8 cellular contexts compared by ENCODE assay signal in genomic region chr11:57741132-57742086, GRCh38. TPM values are rescaled to one million over a fixed set of nuclear protein-coding genes. Genes with fewer than 3 reads are reported as not detected.
DNase-seq lines count a peak whose midpoint lies in the region; ATAC-seq, FAIRE-seq and TF ChIP-seq lines count a peak whose summit lies in the region.

TSS of gene SELENOH (plus strand) at chr11:57741491. CDS start at chr11:57741596, 105 bp downstream.

- no peak within 1 kb of the TSS for H3K23ac ChIP-seq in H1 (ENCODE audit: insufficient read length)

- H3K9ac ChIP-seq in H1 (replicated peaks in 1 of 4; ENCODE audit: extremely low read depth in 1 of 4, low read depth in 3 of 4, low read length in 3 of 4), result peak within 1 kb of the TSS; percentile 76 to 90 (median 88)

- H4K8ac ChIP-seq in H1 (ENCODE audit: extremely low read depth, insufficient read depth, low read length), result peak within 1 kb of the TSS; percentile 91

- POLR2A ChIA-PET in H1 (lab: Charles Lee; ENCODE audit: partially characterized antibody), result interaction anchor here (0.6 to 5.8 kb wide), 42 partner anchors 9 to 315 kb away, joined by 3 to 30 read pairs (median 4); partner anchors contain the start of genes BTBD18, CTNND1, MED19 and RTN4RL2

- no peak within 1 kb of the TSS for H2BK15ac ChIP-seq in H1 (ENCODE audit: low read length)

- H3K14ac ChIP-seq in H1 (ENCODE audit: insufficient read length), result no peak within 1 kb of the TSS

- peaks cover 0 to 9% (median 3%) of the 10 kb centered on the region in 4 experiments; a peak in 4 of 7 replicates for H3K4me1 ChIP-seq in H1 (replicated peaks in 1 of 4; ENCODE audit: control insufficient read depth in 3 of 4, insufficient read depth in 4 of 4, low read length in 3 of 4)

- H2BK20ac ChIP-seq in H1 (ENCODE audit: low read length), result no peak within 1 kb of the TSS

- H2AFZ ChIP-seq in H1 (ENCODE audit: low read length), result peak within 1 kb of the TSS; percentile 71; the same call in 1 of the 2 replicates

- no peaks in the 10 kb centered on the region; the same call in 1 of the 2 replicates for H3K79me1 ChIP-seq in H1 (ENCODE audit: low read depth, low read length)

- no peaks in the 10 kb centered on the region for H3K9me3 ChIP-seq in H1 (ENCODE audit: insufficient read depth in 2 of 2, low read depth in 1 of 2, low read length in 1 of 2)

- H4K5ac ChIP-seq in H1 (ENCODE audit: insufficient read length, low read depth, low read length), result peak within 1 kb of the TSS; percentile 77

- peak within 1 kb of the TSS; percentile 18 for H2BK120ac ChIP-seq in H1 (replicated peaks; ENCODE audit: low read depth, low read length)

- H3K4ac ChIP-seq in H1 (replicated peaks; ENCODE audit: insufficient read length, low read depth, low read length), result peak within 1 kb of the TSS; percentile 71

- H3K36me3 Mint-ChIP-seq in memory B cell, result peaks cover 23% of the 10 kb centered on the region

- H3K23me2 ChIP-seq in H1 (ENCODE audit: low read depth, low read length), result no peaks in the 10 kb centered on the region; the same call in 1 of the 2 replicates

- peak within 1 kb of the TSS; percentile 51 for H4K91ac ChIP-seq in H1 (replicated peaks; ENCODE audit: insufficient read length, low read length)

- TF ChIP-seq RAD21 in H1 (IDR thresholded peaks at IDR 0.05 in 1 of 2, conservative IDR thresholded peaks at IDR 0.05 in 1 of 2; ENCODE audit: low read depth in 2 of 2, low read length in 2 of 2), result peak; percentile 18 to 19; a peak in 3 of 4 replicates

- no peak within 1 kb of the TSS for H2AK5ac ChIP-seq in H1 (ENCODE audit: low read depth, low read length)

- H3K27ac Mint-ChIP-seq in memory B cell, result peak within 1 kb of the TSS; percentile 99

- FAIRE-seq in H1 (lab: Jason Lieb, UNC), result peak; percentile 36

- H3K18ac ChIP-seq in H1 (ENCODE audit: extremely low read depth, low read length), result peak within 1 kb of the TSS; percentile 54; the same call in 1 of the 2 replicates

- H3K27me3 ChIP-seq in H1 (replicated peaks in 1 of 4; ENCODE audit: control insufficient read depth in 3 of 4, extremely low read depth in 1 of 4, insufficient read depth in 3 of 4, low read length in 3 of 4), result no peaks in the 10 kb centered on the region

- H3K56ac ChIP-seq in H1 (replicated peaks; ENCODE audit: insufficient read length, low read depth, low read length), result peak within 1 kb of the TSS; percentile 65

- H2BK12ac ChIP-seq in H1 (ENCODE audit: low read depth, low read length), result no peak within 1 kb of the TSS

- DNase-seq in COLO668 (lab: John Stamatoyannopoulos, UW; ENCODE audit: unreplicated experiment) (peak; percentile 94), HT1080 (ENCODE audit: low read depth) (peak; percentile 94), NOMO-1 treated with DMSO at 0.1 percent for 48 hours (lab: John Stamatoyannopoulos, UW; ENCODE audit: unreplicated experiment) (peak; percentile 97), H1 (ENCODE audit: low read depth in 1 of 2, low spot score in 2 of 2) (peak; percentile 95 to 99), memory B cell (ENCODE audit: low spot score in 2 of 2) (peak; percentile 81 to 92)
- peak; percentile 80 to 93 (median 85) for DNase-seq in activated CD8-positive, alpha-beta memory T cell treated with anti-CD3 and anti-CD28 coated beads for 48 hours (ENCODE audit: low read depth in 2 of 3, low spot score in 2 of 3)
- DNase-seq in stimulated activated CD8-positive, alpha-beta memory T cell treated with anti-CD3 and anti-CD28 coated beads, Interleukin-12 subunit alpha, Interleukin-12 subunit beta, amount 100 ng/mL, for 24 hours (ENCODE audit: extremely low read depth), result peak; percentile 89

- TF ChIP-seq CTCF in H1 (IDR thresholded peaks at IDR 0.05; ENCODE audit: control extremely low read depth in 1 of 3, insufficient read depth in 1 of 3, low read depth in 1 of 3, low read length in 3 of 3), result peak in 1 of 3 experiments; percentile 5; a peak in 1 of 4 replicates

- peak; percentile 88 to 98 for TF ChIP-seq POLR2A in H1 (IDR thresholded peaks at IDR 0.05; ENCODE audit: control extremely low read depth in 1 of 2, low read depth in 2 of 2, low read length in 2 of 2)

- peaks cover 19% of the 10 kb centered on the region for H3K4me1 Mint-ChIP-seq in memory B cell

- ATAC-seq in GM21360 (IDR thresholded peaks at IDR 0.05; ENCODE audit: unreplicated experiment), result peak; percentile 89
- peak; percentile 82 for ATAC-seq in memory B cell (ENCODE audit: low read depth)

- H3K4me3 Mint-ChIP-seq in memory B cell, result peak within 1 kb of the TSS; percentile 98

- H3K4me3 ChIP-seq in H1 (ENCODE audit: extremely low read depth in 1 of 4, insufficient read depth in 2 of 4, low read depth in 3 of 4, low read length in 4 of 4), result peak within 1 kb of the TSS; percentile 76 to 99 (median 92)

- peak in 1 of 2 experiments; percentile 97; a peak in 2 of 3 replicates for TF ChIP-seq EP300 in H1 (IDR thresholded peaks at IDR 0.05; ENCODE audit: borderline replicate concordance in 1 of 2, low read depth in 2 of 2, low read length in 2 of 2)

- H4K20me1 ChIP-seq in H1 (replicated peaks in 1 of 2; ENCODE audit: control insufficient read depth in 1 of 2, insufficient read depth in 2 of 2, low read length in 2 of 2), result peaks cover 0 to 4% of the 10 kb centered on the region in 2 experiments

- CTCF ChIA-PET in H1 (lab: Charles Lee; ENCODE audit: partially characterized antibody), result interaction anchor here (0.6 to 12.1 kb wide), 5 partner anchors 10 to 60 kb away, joined by 3 to 182 read pairs (median 6); partner anchors contain the start of gene BTBD18

- peaks cover 15 to 52% (median 39%) of the 10 kb centered on the region in 4 experiments for H3K36me3 ChIP-seq in H1 (ENCODE audit: control insufficient read depth in 2 of 4, insufficient read depth in 4 of 4, low read length in 3 of 4)

- 2% methylated on average over 75 of the region's 75 CpGs; no CpG with 5 or more reads in 1 of the 2 experiments for WGBS in H1 (ENCODE audit: extremely low coverage in 1 of 2, insufficient coverage in 1 of 2, insufficient read length in 1 of 2, insufficient replicate concordance in 2 of 2, low coverage in 1 of 2, low lambda C conversion rate in 2 of 2, missing lambda C conversion rate in 1 of 2), 2 experiments

- peak within 1 kb of the TSS; percentile 83 for H3K27ac ChIP-seq in H1 (ENCODE audit: low read depth, low read length)

- no peaks in the 10 kb centered on the region for H3K9me3 Mint-ChIP-seq in memory B cell

- peaks cover 0 to 14% of the 10 kb centered on the region in 2 experiments; a peak in 3 of 4 replicates for H3K79me2 ChIP-seq in H1 (ENCODE audit: control insufficient read depth in 1 of 2, insufficient read depth in 2 of 2, low read length in 2 of 2)

- H2BK5ac ChIP-seq in H1 (ENCODE audit: low read depth, low read length), result peak within 1 kb of the TSS; percentile 72

- no peaks in the 10 kb centered on the region for H3K27me3 Mint-ChIP-seq in memory B cell

- peak within 1 kb of the TSS; percentile 65 to 88 for H3K4me2 ChIP-seq in H1 (ENCODE audit: insufficient read depth in 1 of 2, low read depth in 2 of 2, low read length in 2 of 2)

TF ChIP-seq in H1, 55 proteins besides CTCF, POLR2A, EP300 and RAD21 (continues in another document):
- TF ChIP-seq SIX5 (IDR thresholded peaks at IDR 0.05; ENCODE audit: low read depth, low read length), result peak; percentile 61
- peak; percentile 91 for TF ChIP-seq E2F6 (IDR thresholded peaks at IDR 0.05)
- TF ChIP-seq KDM5A (IDR thresholded peaks at IDR 0.05; ENCODE audit: low read length), result peak; percentile 72; the same call in 1 of the 2 replicates
- no peak for TF ChIP-seq CBX8 (IDR thresholded peaks at IDR 0.05; ENCODE audit: borderline replicate concordance, low read depth, low read length)
- TF ChIP-seq GTF2F1 (IDR thresholded peaks at IDR 0.05; ENCODE audit: borderline replicate concordance, low read depth, low read length), result peak; percentile 61
- no peak for TF ChIP-seq POU5F1 (IDR thresholded peaks at IDR 0.05; ENCODE audit: low read depth, low read length)
- no peak for TF ChIP-seq EZH2 (IDR thresholded peaks at IDR 0.05; ENCODE audit: low read depth, low read length, severe bottlenecking)

RNA-seq across cellular contexts. Expression of gene SELENOH, which starts in this region (rescaled TPM):
- 134 and 180 TPM in 2 replicates for total RNA-seq in HT1080 (2014; rRNA removed; shearing (Covaris generic))
- polyA plus RNA-seq in HT1080 (2015; cell fraction: cytosol; rRNA removed), result 203 and 222 TPM in 2 replicates
- polyA plus RNA-seq in HT1080 (2015; cell fraction: nucleus; rRNA removed), result 91.3 and 92.9 TPM in 2 replicates
- total RNA-seq in H1 (2021; fragmentation: NEBNext Ultra II Directional; extraction: Animal tissue kit (Norgen Biotek cat#: 25700)), result 242 and 243 TPM in 2 replicates
- 264 and 326 TPM in 2 replicates for polyA plus RNA-seq in H1 (2011; rRNA removed)
- 291 TPM for polyA plus RNA-seq in H1 (2011; cell fraction: cytosol; rRNA removed)
- polyA plus RNA-seq in H1 (2011; cell fraction: nucleus; rRNA removed), result 115 TPM
- 203 to 240 TPM (median 210 TPM) in 4 replicates for polyA plus RNA-seq in H1 (2012, experiment 1 of 2)
- 474 TPM for polyA plus RNA-seq in H1 (2012, experiment 2 of 2)
- polyA plus RNA-seq in H1 (2013, experiment 1 of 2), result 350 TPM
- 357 TPM for polyA plus RNA-seq in H1 (2013, experiment 2 of 2)
- 11.8 and 12.3 TPM in 2 replicates for polyA minus RNA-seq in H1 (2011; rRNA and poly(A)+ RNA removed)
- polyA minus RNA-seq in H1 (2011; cell fraction: cytosol; rRNA and poly(A)+ RNA removed), result 44.0 TPM
- 61.7 TPM for polyA minus RNA-seq in H1 (2011; cell fraction: nucleus; rRNA and poly(A)+ RNA removed)

Comparison
In these comparisons a context has a peak if more than half of its experiments do, and no peak if none do; other contexts are left out.
1. Peak in every context shown above with its lines: DNase-seq, ATAC-seq, H3K4me3 ChIP-seq and H3K27ac ChIP-seq.